In genomic region chr13:107866007-107866665, GRCh38 we compare ENCODE assay signal across 8 cellular contexts.
DNase-seq lines count a peak whose midpoint lies in the region; TF ChIP-seq lines count a peak whose summit lies in the region.

No MANE protein-coding gene starts in this region.

- H3K9ac ChIP-seq in duodenal mucosa (ENCODE audit: low read depth in 1 of 2, low read length in 2 of 2), result no peak overlapping the region
- peak overlapping the region; percentile 84 for H3K9ac ChIP-seq in neural cell (ENCODE audit: low read length)

- peaks cover 0 to 4% of the 10 kb centered on the region in 2 donors for H3K4me1 ChIP-seq in duodenal mucosa (ENCODE audit: control insufficient read depth in 1 of 2, insufficient read depth in 2 of 2, low read length in 2 of 2)

- H3K36me3 ChIP-seq in duodenal mucosa (ENCODE audit: control insufficient read depth in 1 of 2, insufficient read depth in 2 of 2, low read length in 2 of 2) (no peaks in the 10 kb centered on the region), neural cell (ENCODE audit: insufficient read depth, low read length) (no peaks in the 10 kb centered on the region)

- peak overlapping the region; percentile 76 for H3K4me2 ChIP-seq in neural cell (ENCODE audit: low read length)

- TF ChIP-seq RAD21 in neural cell (conservative IDR thresholded peaks at IDR 0.05), result peak; percentile 51

- H3K27me3 ChIP-seq in duodenal mucosa (ENCODE audit: control insufficient read depth in 1 of 2, insufficient read depth in 2 of 2, low read length in 2 of 2), result peaks cover 22 to 26% of the 10 kb centered on the region in 2 donors
- peaks cover 25% of the 10 kb centered on the region for H3K27me3 ChIP-seq in neural cell (ENCODE audit: insufficient read depth, low read depth, low read length)

- peak overlapping the region; percentile 41 for H2AFZ ChIP-seq in neural cell (ENCODE audit: low read depth, low read length)

- H3K9me3 ChIP-seq in duodenal mucosa (ENCODE audit: control insufficient read depth in 1 of 2, low read length in 2 of 2), result no peaks in the 10 kb centered on the region
- no peaks in the 10 kb centered on the region for H3K9me3 ChIP-seq in neural cell (ENCODE audit: low read length)

- H3K4me3 ChIP-seq in duodenal mucosa (ENCODE audit: low read depth in 1 of 2, low read length in 2 of 2) (peak overlapping the region; percentile 32 to 43), neural cell (ENCODE audit: low read length) (peak overlapping the region; percentile 81)

- TF ChIP-seq CTCF in neural cell (IDR thresholded peaks at IDR 0.05; ENCODE audit: poor library complexity, severe bottlenecking), result no peak

- no peak overlapping the region for H3K27ac ChIP-seq in duodenal mucosa (ENCODE audit: low read depth, low read length)
- H3K27ac ChIP-seq in neural cell (ENCODE audit: low read length), result peak overlapping the region; percentile 82

- no peak for TF ChIP-seq EP300 in neural cell (conservative IDR thresholded peaks at IDR 0.05; ENCODE audit: poor library complexity, severe bottlenecking)

- DNase-seq in Daoy (ENCODE audit: low read depth) (peak; percentile 60), NCI-H345 treated with DMSO at 0.1 percent for 48 hours (lab: John Stamatoyannopoulos, UW; ENCODE audit: unreplicated experiment) (peak; percentile 69), MV-4-11 (lab: John Stamatoyannopoulos, UW) (no peak), Kasumi-1 (lab: John Stamatoyannopoulos, UW) (no peak)
- DNase-seq in central memory CD4-positive, alpha-beta T cell, result no peak
- DNase-seq in activated CD4-positive, alpha-beta T cell treated with anti-CD3 and anti-CD28 coated beads, Interleukin-2, amount 50 U/mL, for 48 hours, result no peak

- H3F3A ChIP-seq in neural cell (ENCODE audit: insufficient read depth, low read length, poor library complexity, severe bottlenecking), result no peaks in the 10 kb centered on the region

- H4K20me1 ChIP-seq in neural cell (ENCODE audit: insufficient read depth), result no peaks in the 10 kb centered on the region

- no peaks in the 10 kb centered on the region for H3K9me2 ChIP-seq in neural cell (ENCODE audit: insufficient read depth, low read length)

- H3K79me2 ChIP-seq in neural cell (replicated peaks; ENCODE audit: insufficient read depth, low read length), result peaks cover 44% of the 10 kb centered on the region

TF ChIP-seq in neural cell, 6 proteins besides CTCF, POLR2A, EP300 and RAD21:
- TF ChIP-seq POLR2AphosphoS5 (IDR thresholded peaks at IDR 0.05) (peak; percentile 42), SMC3 (conservative IDR thresholded peaks at IDR 0.05; ENCODE audit: poor library complexity) (peak; percentile 60), MXI1 (conservative IDR thresholded peaks at IDR 0.05; ENCODE audit: poor library complexity, severe bottlenecking) (peak; percentile 9), EZH2 (IDR thresholded peaks at IDR 0.05; ENCODE audit: borderline replicate concordance, insufficient read depth, low read length, poor library complexity, severe bottlenecking) (no peak), REST (IDR thresholded peaks at IDR 0.05; ENCODE audit: borderline replicate concordance) (peak; percentile 26)

Comparison
In these comparisons a context has a peak if more than half of its experiments do, and no peak if none do; other contexts are left out.
1. DNase-seq: peak in Daoy (single experiment) and NCI-H345 treated with DMSO at 0.1 percent for 48 hours (single experiment); none in MV-4-11 (single experiment), central memory CD4-positive, alpha-beta T cell (single experiment), Kasumi-1 (0 of 2) and activated CD4-positive, alpha-beta T cell treated with anti-CD3 and anti-CD28 coated beads, Interleukin-2, amount 50 U/mL, for 48 hours (0 of 2).